Comparison of ENCODE assay signal across 7 cellular contexts in genomic region chr4:24015782-24016181, GRCh38.
"Had no signal": no experiment of that assay in that cellular context is flagged by ENCODE, and none has a peak within 500 bp of the region (broad histone marks: within the 10 kb centered on the region; RNA-seq: fewer than 3 reads in every experiment).

No MANE protein-coding gene starts in this region.

- H3K4me3 Mint-ChIP-seq: IgD-negative memory B cell had no signal

- H3K27me3 Mint-ChIP-seq: IgD-negative memory B cell had no signal

- H3K4me1 Mint-ChIP-seq: IgD-negative memory B cell had no signal

- H3K4me3 ChIP-seq: K562 had no signal

- ATAC-seq: K562 had no signal

- H3K27ac ChIP-seq: HL-60 had no signal

- FAIRE-seq: HTR-8/SVneo, K562 had no signal

- H3K27ac Mint-ChIP-seq: IgD-negative memory B cell had no signal

- DNase-seq: IMR-90, KBM-7, KG1 had no signal
